ENCODE assay signal across 23 cellular contexts in genomic region chr2:222445226-222445625, GRCh38. TPM values are rescaled to one million over a fixed set of nuclear protein-coding genes. Genes with fewer than 3 reads are reported as not detected.
"Had no signal": no experiment of that assay in that cellular context is flagged by ENCODE, and none has a peak within 500 bp of the region (broad histone marks: within the 10 kb centered on the region; RNA-seq: fewer than 3 reads in every experiment).

No MANE protein-coding gene starts in this region.

- H3K4me3 ChIP-seq: cardiac muscle cell, colonic mucosa, lung, mucosa of descending colon, psoas muscle, sigmoid colon, suprapubic skin, upper lobe of right lung had no signal

- H3K9me3 ChIP-seq: colonic mucosa, mucosa of descending colon, psoas muscle, sigmoid colon, suprapubic skin, upper lobe of right lung had no signal

- FAIRE-seq: endothelial cell of umbilical vein had no signal

- H3K36me3 ChIP-seq: cardiac muscle cell, colonic mucosa, sigmoid colon, suprapubic skin, upper lobe of right lung had no signal

- H3K4me1 ChIP-seq: colonic mucosa, psoas muscle, sigmoid colon had no signal

- DNase-seq: activated CD4-positive, alpha-beta memory T cell treated with anti-CD3 and anti-CD28 coated beads, Interleukin-2, amount 10 ng/mL, durations not matched to agents 7 days and 5 days; activated CD4-positive, alpha-beta T cell treated with anti-CD3 and anti-CD28 coated beads for 36 hours; activated gamma-delta T cell treated with Interleukin-2 at 50 U/mL for 16 hours; activated naive CD8-positive, alpha-beta T cell treated with anti-CD3 and anti-CD28 coated beads, Interleukin-2, amount 10 ng/mL, durations not matched to agents 7 days and 5 days; activated T-cell treated with anti-CD3 and anti-CD28 coated beads, Interleukin-2, amount 50 U/mL, for 72 hours; anterior cingulate cortex; colonic mucosa; hippocampal formation; left cardiac atrium; mucosa of descending colon; occipital lobe; sigmoid colon; stimulated activated CD4-positive, alpha-beta T cell treated with anti-CD3 and anti-CD28 coated beads, Interleukin-2, amount 100 ng/mL, for 48 hours; stimulated activated naive CD8-positive, alpha-beta T cell treated with anti-CD3 and anti-CD28 coated beads, Interleukin-15, Interleukin-2, amounts not matched to agents 100 U/mL and 50 U/mL, for 24 hours; T-cell; T1000; upper lobe of right lung had no signal

- H3K27ac ChIP-seq: cardiac muscle cell, colonic mucosa, psoas muscle, sigmoid colon, suprapubic skin, upper lobe of right lung, VCaP had no signal

- H3K27me3 ChIP-seq: cardiac muscle cell, colonic mucosa, sigmoid colon, suprapubic skin, upper lobe of right lung had no signal

RNA-seq across cellular contexts. Expression of gene SGPP2, which starts 20.9 kb away (rescaled TPM):
- total RNA-seq: endothelial cell of umbilical vein had no signal
- polyA plus RNA-seq: endothelial cell of umbilical vein had no signal
